In the genomic region with DNA sequence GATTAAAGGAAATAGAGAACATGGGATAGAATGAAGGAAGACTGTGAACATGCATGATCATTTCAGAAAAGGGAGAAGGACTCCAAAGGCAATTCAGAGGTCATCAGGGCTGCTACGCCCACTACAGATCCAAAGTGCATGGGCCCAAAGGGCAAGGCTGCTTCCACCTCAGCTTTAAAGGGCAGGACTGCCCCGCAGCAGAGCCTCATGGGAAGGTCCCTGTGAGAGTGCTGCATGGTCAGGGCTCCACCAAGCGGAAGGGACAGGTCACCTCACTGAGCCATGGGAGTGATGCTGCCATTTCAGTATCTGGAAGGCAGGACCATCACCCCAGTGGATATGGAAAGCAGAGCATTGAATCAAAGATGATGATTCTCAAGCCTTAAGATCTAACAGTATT, we compare ENCODE assay signal across 30 cellular contexts.
"Had no signal": no experiment of that assay in that cellular context is flagged by ENCODE, and none has a peak within 500 bp of the region (broad histone marks: within the 10 kb centered on the region; RNA-seq: fewer than 3 reads in every experiment).

No MANE protein-coding gene starts in this region.

- H3K4me1 ChIP-seq: esophagus squamous epithelium had no signal

- DNase-seq: activated B cell treated with CpG ODN at 0.5 μM for 24 hours; activated CD4-positive, alpha-beta T cell treated with anti-CD3 and anti-CD28 coated beads for 48 hours; activated CD4-positive, alpha-beta T cell treated with anti-CD3 and anti-CD28 coated beads, Interleukin-2, amount 50 U/mL, for 1 hour; activated CD4-positive, alpha-beta T cell treated with anti-CD3 and anti-CD28 coated beads, Interleukin-2, amount 50 U/mL, for 48 hours; activated CD8-positive, alpha-beta memory T cell treated with anti-CD3 and anti-CD28 coated beads for 24 hours; activated CD8-positive, alpha-beta T cell treated with anti-CD3 and anti-CD28 coated beads for 36 hours; activated effector memory CD4-positive, alpha-beta T cell treated with Interleukin-2 at 50 U/mL for 16 hours; activated gamma-delta T cell treated with Interleukin-2 at 50 U/mL for 16 hours; activated naive CD4-positive, alpha-beta T cell treated with anti-CD3 and anti-CD28 coated beads, Interleukin-2, amount 50 U/mL, for 16 hours; activated naive CD4-positive, alpha-beta T cell treated with Interleukin-2 at 50 U/mL for 16 hours; activated T-cell treated with anti-CD3 and anti-CD28 coated beads, Interleukin-2, amount 50 U/mL, for 4 hours; amniotic stem cell; anterior cingulate cortex; brain microvascular endothelial cell; dermis blood vessel endothelial cell; effector CD8-positive, alpha-beta T cell; esophagus squamous epithelium; T-helper 1 cell; T-helper 17 cell; T1000; WERI-Rb-1 had no signal

- FAIRE-seq: astrocyte, bronchial epithelial cell, endometrium, endothelial cell of umbilical vein, frontal cortex had no signal

- H3K4me3 ChIP-seq: coronary artery, esophagus squamous epithelium had no signal

- H3K27ac ChIP-seq: brain microvascular endothelial cell, coronary artery, epithelial cell of prostate, esophagus squamous epithelium, WERI-Rb-1 had no signal

- H3K27me3 ChIP-seq: brain microvascular endothelial cell, esophagus squamous epithelium had no signal

- H3K36me3 ChIP-seq: brain microvascular endothelial cell, WERI-Rb-1 had no signal

- ATAC-seq: activated CD4-positive, CD25-positive, alpha-beta regulatory T cell treated with anti-CD3 and anti-CD28 coated beads, Interleukin-2, amount 50 U/mL, for 24 hours; activated CD8-positive, alpha-beta T cell treated with anti-CD3 and anti-CD28 coated beads for 36 hours; activated T-cell treated with anti-CD3 and anti-CD28 coated beads, Interleukin-2, amount 50 U/mL, for 4 hours; activated T-helper 17 cell treated with anti-CD3 and anti-CD28 coated beads, Interleukin-2, amount 50 U/mL, for 72 hours; T-helper 17 cell had no signal
